8 cellular contexts compared by ENCODE assay signal in the genomic region with DNA sequence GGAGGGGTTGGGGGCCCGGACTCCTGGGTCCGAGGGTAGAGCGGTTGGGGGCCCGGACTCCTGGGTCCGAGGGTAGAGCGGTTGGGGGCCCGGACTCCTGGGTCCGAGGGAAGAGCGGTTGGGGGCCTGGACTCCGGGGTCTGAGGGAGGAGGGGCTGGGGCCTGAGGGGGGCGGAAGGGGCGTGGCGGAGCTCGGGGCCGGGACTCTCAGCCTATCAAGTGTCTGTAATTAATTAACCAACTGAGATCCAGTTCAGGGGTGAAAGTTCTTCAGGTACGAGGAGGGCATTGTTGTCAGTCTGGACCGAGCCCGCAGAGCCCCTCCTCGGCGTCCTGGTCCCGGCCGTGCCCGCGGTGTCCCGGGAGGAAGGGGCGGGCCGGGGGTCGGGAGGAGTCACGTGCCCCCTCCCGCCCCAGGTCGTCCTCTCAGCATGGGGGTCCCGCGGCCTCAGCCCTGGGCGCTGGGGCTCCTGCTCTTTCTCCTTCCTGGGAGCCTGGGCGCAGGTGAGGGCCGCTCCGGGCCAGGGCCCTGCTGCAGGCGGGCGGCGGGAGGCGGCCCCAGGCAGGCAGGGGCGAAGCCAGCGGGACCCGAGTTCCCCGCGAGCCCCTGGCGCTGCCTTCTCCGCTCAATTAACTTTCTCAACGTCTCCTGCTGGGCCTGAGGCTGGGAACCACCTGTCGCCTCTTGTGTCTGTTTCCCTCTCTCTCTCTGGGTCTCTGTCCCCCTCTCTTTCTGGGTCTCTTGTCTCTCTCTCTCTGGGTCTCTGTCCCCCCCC. TPM values are rescaled to one million over a fixed set of nuclear protein-coding genes. Genes with fewer than 3 reads are reported as not detected.
DNase-seq lines count a peak whose midpoint lies in the region; ATAC-seq and TF ChIP-seq lines count a peak whose summit lies in the region.

No MANE protein-coding gene starts in this region.

- no peaks in the 10 kb centered on the region for H3K9me3 Mint-ChIP-seq in activated T-cell treated with anti-CD3 and anti-CD28 coated beads, Interleukin-2, amount 50 U/mL, for 24 hours
- H3K9me3 Mint-ChIP-seq in osteocyte (ENCODE audit: unreplicated experiment), result no peaks in the 10 kb centered on the region

- no peaks in the 10 kb centered on the region for H3K9me2 ChIP-seq in Loucy (replicated peaks; ENCODE audit: low read depth, low read length)

- peak overlapping the region; percentile 84 for H3K9ac ChIP-seq in Loucy (ENCODE audit: low read depth, low read length, poor library complexity, severe bottlenecking)

- H3K27ac Mint-ChIP-seq in activated T-cell treated with anti-CD3 and anti-CD28 coated beads, Interleukin-2, amount 50 U/mL, for 24 hours, result peak overlapping the region; percentile 87
- H3K27ac Mint-ChIP-seq in osteocyte (ENCODE audit: unreplicated experiment), result peak overlapping the region; percentile 14

- DNase-seq in D341Med (ENCODE audit: low spot score) (peak; percentile 70), osteocyte (ENCODE audit: extremely low spot score, unreplicated experiment) (no peak)
- peak; percentile 67 for DNase-seq in activated T-cell treated with anti-CD3 and anti-CD28 coated beads, Interleukin-2, amount 50 U/mL, for 24 hours

- TF ChIP-seq EP300 in gastroesophageal sphincter (IDR thresholded peaks at IDR 0.05), result no peak

- H4K20me1 ChIP-seq in Loucy (ENCODE audit: insufficient read depth, low read length, poor library complexity, severe bottlenecking), result no peaks in the 10 kb centered on the region

- 4 to 6% methylated on average over 9 to 13 of the region's 50 CpGs for WGBS in gastroesophageal sphincter (ENCODE audit: low coverage in 1 of 2), 2 donors

- no peaks in the 10 kb centered on the region for H3F3A ChIP-seq in Loucy (ENCODE audit: low read depth)

- peak overlapping the region; percentile 47 to 93 (median 92) for H3K27ac ChIP-seq in gastroesophageal sphincter

- H3K4me3 ChIP-seq in Loucy (ENCODE audit: low read length, poor library complexity, severe bottlenecking) (peak overlapping the region; percentile 92), gastroesophageal sphincter (peak overlapping the region; percentile 78 to 79)

- ATAC-seq in gastroesophageal sphincter (peak; percentile 70), HG03175 (IDR thresholded peaks at IDR 0.05; ENCODE audit: unreplicated experiment) (no peak), GM21737 (IDR thresholded peaks at IDR 0.05; ENCODE audit: unreplicated experiment) (no peak), GM21529 (IDR thresholded peaks at IDR 0.05; ENCODE audit: unreplicated experiment) (no peak)

- H3K4me2 ChIP-seq in Loucy (ENCODE audit: low read depth, low read length, poor library complexity, severe bottlenecking), result peak overlapping the region; percentile 93

- H3K27me3 ChIP-seq in Loucy (ENCODE audit: insufficient read depth, low read length, poor library complexity, severe bottlenecking), result no peaks in the 10 kb centered on the region
- H3K27me3 ChIP-seq in gastroesophageal sphincter, result no peaks in the 10 kb centered on the region

- peak overlapping the region; percentile 77 for H3K4me3 Mint-ChIP-seq in activated T-cell treated with anti-CD3 and anti-CD28 coated beads, Interleukin-2, amount 50 U/mL, for 24 hours
- peak overlapping the region; percentile 89 for H3K4me3 Mint-ChIP-seq in osteocyte (ENCODE audit: unreplicated experiment)

- no peaks in the 10 kb centered on the region for H3K27me3 Mint-ChIP-seq in activated T-cell treated with anti-CD3 and anti-CD28 coated beads, Interleukin-2, amount 50 U/mL, for 24 hours
- H3K27me3 Mint-ChIP-seq in osteocyte (ENCODE audit: unreplicated experiment), result no peaks in the 10 kb centered on the region

- H3K36me3 Mint-ChIP-seq in activated T-cell treated with anti-CD3 and anti-CD28 coated beads, Interleukin-2, amount 50 U/mL, for 24 hours (ENCODE audit: low read depth), result no peaks in the 10 kb centered on the region
- peaks cover 16% of the 10 kb centered on the region for H3K36me3 Mint-ChIP-seq in osteocyte (ENCODE audit: unreplicated experiment)

- TF ChIP-seq CTCF in Loucy (conservative IDR thresholded peaks at IDR 0.05; ENCODE audit: low read length) (no peak), gastroesophageal sphincter (IDR thresholded peaks at IDR 0.05) (no peak), osteocyte (IDR thresholded peaks at IDR 0.05) (no peak)

- H3K9me3 ChIP-seq in Loucy (ENCODE audit: insufficient read depth, low read depth, low read length), result no peaks in the 10 kb centered on the region
- no peaks in the 10 kb centered on the region for H3K9me3 ChIP-seq in gastroesophageal sphincter

- H3K4me1 ChIP-seq in Loucy (ENCODE audit: insufficient read depth, low read length, poor library complexity, severe bottlenecking) (peaks cover 24% of the 10 kb centered on the region), gastroesophageal sphincter (peaks cover 0 to 57% (median 14%) of the 10 kb centered on the region in 3 donors)

- H3K4me1 Mint-ChIP-seq in activated T-cell treated with anti-CD3 and anti-CD28 coated beads, Interleukin-2, amount 50 U/mL, for 24 hours (ENCODE audit: low read depth), result peaks cover 36% of the 10 kb centered on the region
- peaks cover 28% of the 10 kb centered on the region for H3K4me1 Mint-ChIP-seq in osteocyte (ENCODE audit: unreplicated experiment)

- H3K36me3 ChIP-seq in Loucy (ENCODE audit: insufficient read depth, low read length), result no peaks in the 10 kb centered on the region
- H3K36me3 ChIP-seq in gastroesophageal sphincter, result peaks cover 0 to 24% of the 10 kb centered on the region in 2 donors

- peak overlapping the region; percentile 99 for H2AFZ ChIP-seq in Loucy (ENCODE audit: low read length)

- no peaks in the 10 kb centered on the region for H3K79me2 ChIP-seq in Loucy (ENCODE audit: insufficient read depth, low read length)

- no peak for TF ChIP-seq POLR2A in gastroesophageal sphincter (IDR thresholded peaks at IDR 0.05)

RNA-seq across cellular contexts. Expression of gene FCGRT, which starts 0.7 kb away (rescaled TPM):
- total RNA-seq in gastroesophageal sphincter (100 to 1,000 TPM in 3 of 4 donors, 10 to 100 TPM in 1; 78.6 to 255 (median 158) TPM), osteocyte (253 and 278 TPM in 2 replicates)

RNA-seq across cellular contexts. Expression of gene RCN3, which starts 14.6 kb away (rescaled TPM):
- total RNA-seq in gastroesophageal sphincter (10 to 100 TPM in 3 of 4 donors, 1 to 10 TPM in 1; 8.2 to 21.0 (median 12.0) TPM), osteocyte (81.3 and 85.0 TPM in 2 replicates)

RNA-seq across cellular contexts. Expression of gene RPS11, which starts 16.9 kb away (rescaled TPM):
- total RNA-seq in gastroesophageal sphincter (1,000 to 10,000 TPM; 2,443 to 5,156 (median 3,385) TPM), osteocyte (1,892 and 1,912 TPM in 2 replicates)

RNA-seq across cellular contexts. Expression of gene RPL13A, which starts 25.8 kb away (rescaled TPM):
- total RNA-seq in gastroesophageal sphincter (1,000 to 10,000 TPM; 1,269 to 3,399 (median 2,205) TPM), osteocyte (2,592 and 2,617 TPM in 2 replicates)

RNA-seq across cellular contexts. Expression of gene FLT3LG, which starts 39.1 kb away (rescaled TPM):
- total RNA-seq in gastroesophageal sphincter, result 10 to 100 TPM in 1 of 4 donors, 1 to 10 TPM in 3; 3.1 to 21.0 (median 7.6) TPM
- 10.8 and 11.3 TPM in 2 replicates for total RNA-seq in osteocyte
